In the genomic region with DNA sequence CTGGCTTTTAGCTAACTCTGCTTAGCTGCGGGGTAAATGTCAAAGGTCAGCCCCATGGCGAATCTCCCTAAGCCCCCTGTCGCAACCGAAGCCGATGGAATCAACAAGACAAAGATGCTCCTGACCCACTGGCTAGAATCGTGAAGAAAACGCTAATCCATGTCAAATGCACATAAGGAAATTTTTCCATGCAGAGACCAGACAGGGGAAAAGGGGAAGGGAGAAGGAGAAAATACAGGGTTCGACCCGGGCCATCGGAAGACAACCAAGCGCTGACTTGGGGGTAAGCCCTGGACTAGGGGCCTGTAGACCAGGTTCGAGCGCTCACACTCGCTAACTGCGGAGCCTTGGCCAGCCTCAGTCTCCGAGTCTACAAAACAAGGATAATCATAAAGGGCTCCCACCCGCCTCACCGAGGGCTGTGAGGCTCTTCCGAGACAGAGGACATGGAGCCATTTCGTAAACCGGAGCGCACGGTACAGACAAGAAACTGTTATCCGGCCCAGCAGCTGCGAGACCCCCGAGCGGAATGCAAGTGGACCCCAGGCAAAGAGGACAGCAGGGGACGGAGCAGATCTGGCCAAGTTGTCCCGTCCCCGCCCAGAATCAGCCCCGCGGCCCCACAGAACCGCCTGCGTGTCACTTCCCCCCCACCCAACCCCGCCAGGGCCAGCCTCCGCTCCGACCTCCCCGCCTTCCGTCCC, we compare ENCODE assay signal across 8 cellular contexts. TPM values are rescaled to one million over a fixed set of nuclear protein-coding genes. Genes with fewer than 3 reads are reported as not detected.
DNase-seq lines count a peak whose midpoint lies in the region; ATAC-seq and TF ChIP-seq lines count a peak whose summit lies in the region.

No MANE protein-coding gene starts in this region.

- H3K27me3 Mint-ChIP-seq in activated CD4-positive, alpha-beta T cell treated with anti-CD3 and anti-CD28 coated beads, Interleukin-2, amount 10 ng/mL, durations not matched to agents 24 days and 14 days: no peaks in the 10 kb centered on the region
- H3K27me3 Mint-ChIP-seq in stimulated activated memory B cell treated with anti-CD40 and anti-IgM and Interleukin-4, amounts not matched to agents 10 μg/mL and 1 μg/mL and 100 μg/mL, for 72 hours: no peaks in the 10 kb centered on the region

- H3K4me3 Mint-ChIP-seq in activated CD4-positive, alpha-beta T cell treated with anti-CD3 and anti-CD28 coated beads, Interleukin-2, amount 10 ng/mL, durations not matched to agents 24 days and 14 days: peak overlapping the region; percentile 96
- peak overlapping the region; percentile 99 for H3K4me3 Mint-ChIP-seq in stimulated activated memory B cell treated with anti-CD40 and anti-IgM and Interleukin-4, amounts not matched to agents 10 μg/mL and 1 μg/mL and 100 μg/mL, for 72 hours

- H3K4me1 ChIP-seq in adrenal gland (replicated peaks in 1 of 2): peaks cover 7 to 47% of the 10 kb centered on the region in 2 donors
- 0 out of 2 replicates have a peak, but pooled peaks cover 5% of the 10 kb centered on the region for H3K4me1 ChIP-seq in iPS-20b (ENCODE audit: insufficient read depth, low read length)

- H3K36me3 ChIP-seq in adrenal gland (replicated peaks in 1 of 2) (peaks cover 0 to 11% of the 10 kb centered on the region in 2 donors), iPS-20b (ENCODE audit: insufficient read depth, low read depth, low read length) (peaks cover 21% of the 10 kb centered on the region)

- H3K4me3 ChIP-seq in adrenal gland: peak overlapping the region; percentile 75 to 85 (median 81)
- peak overlapping the region; percentile 100 for H3K4me3 ChIP-seq in iPS-20b (ENCODE audit: low read length)

- intact Hi-C loops in activated CD4-positive, alpha-beta T cell treated with anti-CD3 and anti-CD28 coated beads, Interleukin-2, amount 10 ng/mL, durations not matched to agents 24 days and 14 days (cut with micrococcal nuclease): loop anchor here (1.0 kb wide), 3 partner anchors 8 to 63 kb away; a partner anchor contains a TSS
- intact Hi-C loops in adrenal gland (cut with DNase I): no loop called here

- H3K27ac ChIP-seq in adrenal gland (peak overlapping the region; percentile 45 to 96 (median 91)), iPS-20b (ENCODE audit: low read length) (peak overlapping the region; percentile 8)

- 0 to 1% (median 1%) methylated on average over 22 to 39 of the region's 39 CpGs for WGBS in adrenal gland, 4 donors

- peak; percentile 70 for DNase-seq in activated CD4-positive, alpha-beta T cell treated with anti-CD3 and anti-CD28 coated beads, Interleukin-2, amount 10 ng/mL, durations not matched to agents 24 days and 14 days
- DNase-seq in activated CD4-positive, alpha-beta T cell treated with anti-CD3 and anti-CD28 coated beads for 1 hour: no peak
- DNase-seq in HT-29 (ENCODE audit: low spot score): peak; percentile 37
- peak in 1 of 7 donors; percentile 73 for DNase-seq in adrenal gland
- no peak for DNase-seq in NCI-H1048 (lab: John Stamatoyannopoulos, UW)

- no peak for ATAC-seq in stimulated activated memory B cell treated with anti-CD40 and anti-IgM and Interleukin-4, amounts not matched to agents 10 μg/mL and 1 μg/mL and 100 μg/mL, for 72 hours
- ATAC-seq in GM18870 (IDR thresholded peaks at IDR 0.05; ENCODE audit: unreplicated experiment): no peak

- H3K27me3 ChIP-seq in adrenal gland: no peaks in the 10 kb centered on the region
- H3K27me3 ChIP-seq in iPS-20b (ENCODE audit: insufficient read depth, low read length): no peaks in the 10 kb centered on the region

- H3K9me3 ChIP-seq in adrenal gland (replicated peaks in 1 of 3) (no peaks in the 10 kb centered on the region), iPS-20b (ENCODE audit: insufficient read depth, low read depth, low read length) (no peaks in the 10 kb centered on the region)

- TF ChIP-seq POLR2A in adrenal gland (IDR thresholded peaks at IDR 0.05): no peak

- H3K9ac ChIP-seq in iPS-20b (ENCODE audit: low read depth, low read length): peak overlapping the region; percentile 96

- peak overlapping the region; percentile 96 for H3K27ac Mint-ChIP-seq in activated CD4-positive, alpha-beta T cell treated with anti-CD3 and anti-CD28 coated beads, Interleukin-2, amount 10 ng/mL, durations not matched to agents 24 days and 14 days
- H3K27ac Mint-ChIP-seq in stimulated activated memory B cell treated with anti-CD40 and anti-IgM and Interleukin-4, amounts not matched to agents 10 μg/mL and 1 μg/mL and 100 μg/mL, for 72 hours: peak overlapping the region; percentile 98

- H3K36me3 Mint-ChIP-seq in activated CD4-positive, alpha-beta T cell treated with anti-CD3 and anti-CD28 coated beads, Interleukin-2, amount 10 ng/mL, durations not matched to agents 24 days and 14 days (ENCODE audit: low read depth): peaks cover 27% of the 10 kb centered on the region
- H3K36me3 Mint-ChIP-seq in stimulated activated memory B cell treated with anti-CD40 and anti-IgM and Interleukin-4, amounts not matched to agents 10 μg/mL and 1 μg/mL and 100 μg/mL, for 72 hours: peaks cover 7% of the 10 kb centered on the region

- TF ChIP-seq CTCF in adrenal gland (IDR thresholded peaks at IDR 0.05): no peak

- no peaks in the 10 kb centered on the region for H3K9me3 Mint-ChIP-seq in activated CD4-positive, alpha-beta T cell treated with anti-CD3 and anti-CD28 coated beads, Interleukin-2, amount 10 ng/mL, durations not matched to agents 24 days and 14 days
- no peaks in the 10 kb centered on the region for H3K9me3 Mint-ChIP-seq in stimulated activated memory B cell treated with anti-CD40 and anti-IgM and Interleukin-4, amounts not matched to agents 10 μg/mL and 1 μg/mL and 100 μg/mL, for 72 hours

- H3K4me1 Mint-ChIP-seq in activated CD4-positive, alpha-beta T cell treated with anti-CD3 and anti-CD28 coated beads, Interleukin-2, amount 10 ng/mL, durations not matched to agents 24 days and 14 days: peaks cover 42% of the 10 kb centered on the region
- peaks cover 56% of the 10 kb centered on the region for H3K4me1 Mint-ChIP-seq in stimulated activated memory B cell treated with anti-CD40 and anti-IgM and Interleukin-4, amounts not matched to agents 10 μg/mL and 1 μg/mL and 100 μg/mL, for 72 hours

RNA-seq across cellular contexts. Expression of a gene that starts 0.5 kb away (rescaled TPM):
- total RNA-seq in activated CD4-positive, alpha-beta T cell treated with anti-CD3 and anti-CD28 coated beads, Interleukin-2, amount 10 ng/mL, durations not matched to agents 24 days and 14 days: 122 and 124 TPM in 2 replicates
- 38.2 and 39.2 TPM in 2 replicates for total RNA-seq in HT-29 (2014; rRNA removed; shearing (Covaris generic))
- total RNA-seq in adrenal gland: 100 to 1,000 TPM in 4 of 8 donors, 10 to 100 TPM in 4; 70.7 to 230 (median 114) TPM
- 100 to 1,000 TPM in 1 of 3 donors, 10 to 100 TPM in 2; 37.3 to 175 (median 41.2) TPM for polyA plus RNA-seq in adrenal gland

RNA-seq across cellular contexts. Expression of a gene that starts 23.3 kb away (rescaled TPM):
- total RNA-seq in activated CD4-positive, alpha-beta T cell treated with anti-CD3 and anti-CD28 coated beads, Interleukin-2, amount 10 ng/mL, durations not matched to agents 24 days and 14 days: 14.9 and 15.3 TPM in 2 replicates
- total RNA-seq in HT-29 (2014; rRNA removed; shearing (Covaris generic)): 28.2 and 32.2 TPM in 2 replicates
- total RNA-seq in adrenal gland: 10 to 100 TPM in 7 of 8 donors, 1 to 10 TPM in 1; 4.1 to 33.1 (median 18.0) TPM
- 10 to 100 TPM in 2 of 3 donors, 1 to 10 TPM in 1; 4.9 to 19.5 (median 19.3) TPM for polyA plus RNA-seq in adrenal gland

RNA-seq across cellular contexts. Expression of a gene that starts 37.2 kb away (rescaled TPM):
- 8.0 and 8.5 TPM in 2 replicates for total RNA-seq in activated CD4-positive, alpha-beta T cell treated with anti-CD3 and anti-CD28 coated beads, Interleukin-2, amount 10 ng/mL, durations not matched to agents 24 days and 14 days
- 19.2 and 21.6 TPM in 2 replicates for total RNA-seq in HT-29 (2014; rRNA removed; shearing (Covaris generic))
- total RNA-seq in adrenal gland: 10 to 100 TPM in 5 of 8 donors, 1 to 10 TPM in 3; 7.4 to 28.6 (median 11.2) TPM
- polyA plus RNA-seq in adrenal gland: 10 to 100 TPM in 2 of 3 donors, 1 to 10 TPM in 1; 8.9 to 31.2 (median 16.5) TPM

Comparison
In these comparisons a context has a peak if more than half of its experiments do, and no peak if none do; other contexts are left out.
1. DNase-seq: peak in activated CD4-positive, alpha-beta T cell treated with anti-CD3 and anti-CD28 coated beads, Interleukin-2, amount 10 ng/mL, durations not matched to agents 24 days and 14 days (single experiment) and HT-29 (single experiment); none in activated CD4-positive, alpha-beta T cell treated with anti-CD3 and anti-CD28 coated beads for 1 hour (single experiment) and NCI-H1048 (single experiment).